In the genomic region with DNA sequence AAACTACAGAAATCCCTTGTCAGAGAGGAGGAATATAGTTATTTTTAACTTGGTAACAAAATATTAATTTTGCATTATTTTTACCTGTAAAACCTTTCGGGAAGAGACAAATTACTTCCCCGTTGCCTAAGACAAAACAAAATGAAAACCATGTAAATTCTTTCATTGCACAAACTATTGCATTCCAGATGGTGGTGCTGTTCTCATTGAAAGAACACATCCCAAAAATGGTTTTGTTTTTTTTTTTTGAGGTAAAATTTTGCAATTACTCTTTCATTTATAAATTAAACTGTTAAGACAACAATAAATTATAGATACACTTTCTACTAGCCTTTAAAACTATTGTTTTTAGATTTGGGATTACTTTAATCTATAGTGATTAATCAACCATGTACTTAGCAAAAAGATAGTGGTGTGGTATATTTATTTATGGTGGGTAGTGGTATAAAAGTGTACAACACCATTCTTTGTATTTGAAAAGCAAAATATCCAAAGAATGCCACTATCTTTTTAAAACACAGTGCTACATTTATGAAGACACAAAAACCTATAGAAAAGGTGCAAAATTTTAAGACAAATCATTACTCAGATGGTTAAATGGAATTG, we compare ENCODE assay signal across 1 cellular context.
TF ChIP-seq lines count a peak whose summit lies in the region.

No MANE protein-coding gene starts in this region.

TF ChIP-seq in GM23338, 12 proteins besides CTCF, POLR2A, EP300 and RAD21 (continued from another document):
- TF ChIP-seq, protein P1, sequence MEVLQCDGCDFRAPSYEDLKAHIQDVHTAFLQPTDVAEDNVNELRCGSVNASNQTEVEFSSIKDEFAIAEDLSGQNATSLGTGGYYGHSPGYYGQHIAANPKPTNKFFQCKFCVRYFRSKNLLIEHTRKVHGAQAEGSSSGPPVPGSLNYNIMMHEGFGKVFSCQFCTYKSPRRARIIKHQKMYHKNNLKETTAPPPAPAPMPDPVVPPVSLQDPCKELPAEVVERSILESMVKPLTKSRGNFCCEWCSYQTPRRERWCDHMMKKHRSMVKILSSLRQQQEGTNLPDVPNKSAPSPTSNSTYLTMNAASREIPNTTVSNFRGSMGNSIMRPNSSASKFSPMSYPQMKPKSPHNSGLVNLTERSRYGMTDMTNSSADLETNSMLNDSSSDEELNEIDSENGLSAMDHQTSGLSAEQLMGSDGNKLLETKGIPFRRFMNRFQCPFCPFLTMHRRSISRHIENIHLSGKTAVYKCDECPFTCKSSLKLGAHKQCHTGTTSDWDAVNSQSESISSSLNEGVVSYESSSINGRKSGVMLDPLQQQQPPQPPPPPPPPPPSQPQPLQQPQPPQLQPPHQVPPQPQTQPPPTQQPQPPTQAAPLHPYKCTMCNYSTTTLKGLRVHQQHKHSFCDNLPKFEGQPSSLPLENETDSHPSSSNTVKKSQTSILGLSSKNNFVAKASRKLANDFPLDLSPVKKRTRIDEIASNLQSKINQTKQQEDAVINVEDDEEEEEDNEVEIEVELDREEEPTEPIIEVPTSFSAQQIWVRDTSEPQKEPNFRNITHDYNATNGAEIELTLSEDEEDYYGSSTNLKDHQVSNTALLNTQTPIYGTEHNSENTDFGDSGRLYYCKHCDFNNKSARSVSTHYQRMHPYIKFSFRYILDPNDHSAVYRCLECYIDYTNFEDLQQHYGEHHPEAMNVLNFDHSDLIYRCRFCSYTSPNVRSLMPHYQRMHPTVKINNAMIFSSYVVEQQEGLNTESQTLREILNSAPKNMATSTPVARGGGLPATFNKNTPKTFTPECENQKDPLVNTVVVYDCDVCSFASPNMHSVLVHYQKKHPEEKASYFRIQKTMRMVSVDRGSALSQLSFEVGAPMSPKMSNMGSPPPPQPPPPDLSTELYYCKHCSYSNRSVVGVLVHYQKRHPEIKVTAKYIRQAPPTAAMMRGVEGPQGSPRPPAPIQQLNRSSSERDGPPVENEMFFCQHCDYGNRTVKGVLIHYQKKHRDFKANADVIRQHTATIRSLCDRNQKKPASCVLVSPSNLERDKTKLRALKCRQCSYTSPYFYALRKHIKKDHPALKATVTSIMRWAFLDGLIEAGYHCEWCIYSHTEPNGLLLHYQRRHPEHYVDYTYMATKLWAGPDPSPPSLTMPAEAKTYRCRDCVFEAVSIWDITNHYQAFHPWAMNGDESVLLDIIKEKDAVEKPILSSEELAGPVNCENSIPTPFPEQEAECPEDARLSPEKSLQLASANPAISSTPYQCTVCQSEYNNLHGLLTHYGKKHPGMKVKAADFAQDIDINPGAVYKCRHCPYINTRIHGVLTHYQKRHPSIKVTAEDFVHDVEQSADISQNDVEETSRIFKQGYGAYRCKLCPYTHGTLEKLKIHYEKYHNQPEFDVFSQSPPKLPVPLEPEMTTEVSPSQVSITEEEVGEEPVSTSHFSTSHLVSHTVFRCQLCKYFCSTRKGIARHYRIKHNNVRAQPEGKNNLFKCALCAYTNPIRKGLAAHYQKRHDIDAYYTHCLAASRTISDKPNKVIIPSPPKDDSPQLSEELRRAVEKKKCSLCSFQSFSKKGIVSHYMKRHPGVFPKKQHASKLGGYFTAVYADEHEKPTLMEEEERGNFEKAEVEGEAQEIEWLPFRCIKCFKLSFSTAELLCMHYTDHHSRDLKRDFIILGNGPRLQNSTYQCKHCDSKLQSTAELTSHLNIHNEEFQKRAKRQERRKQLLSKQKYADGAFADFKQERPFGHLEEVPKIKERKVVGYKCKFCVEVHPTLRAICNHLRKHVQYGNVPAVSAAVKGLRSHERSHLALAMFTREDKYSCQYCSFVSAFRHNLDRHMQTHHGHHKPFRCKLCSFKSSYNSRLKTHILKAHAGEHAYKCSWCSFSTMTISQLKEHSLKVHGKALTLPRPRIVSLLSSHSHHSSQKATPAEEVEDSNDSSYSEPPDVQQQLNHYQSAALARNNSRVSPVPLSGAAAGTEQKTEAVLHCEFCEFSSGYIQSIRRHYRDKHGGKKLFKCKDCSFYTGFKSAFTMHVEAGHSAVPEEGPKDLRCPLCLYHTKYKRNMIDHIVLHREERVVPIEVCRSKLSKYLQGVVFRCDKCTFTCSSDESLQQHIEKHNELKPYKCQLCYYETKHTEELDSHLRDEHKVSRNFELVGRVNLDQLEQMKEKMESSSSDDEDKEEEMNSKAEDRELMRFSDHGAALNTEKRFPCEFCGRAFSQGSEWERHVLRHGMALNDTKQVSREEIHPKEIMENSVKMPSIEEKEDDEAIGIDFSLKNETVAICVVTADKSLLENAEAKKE (CRISPR knock-in tag; IDR thresholded peaks at IDR 0.05) = no peak
- TF ChIP-seq CREB1 (CRISPR knock-in tag; IDR thresholded peaks at IDR 0.05; ENCODE audit: low read depth) (no peak), POLR2AphosphoS5 (IDR thresholded peaks at IDR 0.05; ENCODE audit: low read depth) (no peak)
